In the genomic region with DNA sequence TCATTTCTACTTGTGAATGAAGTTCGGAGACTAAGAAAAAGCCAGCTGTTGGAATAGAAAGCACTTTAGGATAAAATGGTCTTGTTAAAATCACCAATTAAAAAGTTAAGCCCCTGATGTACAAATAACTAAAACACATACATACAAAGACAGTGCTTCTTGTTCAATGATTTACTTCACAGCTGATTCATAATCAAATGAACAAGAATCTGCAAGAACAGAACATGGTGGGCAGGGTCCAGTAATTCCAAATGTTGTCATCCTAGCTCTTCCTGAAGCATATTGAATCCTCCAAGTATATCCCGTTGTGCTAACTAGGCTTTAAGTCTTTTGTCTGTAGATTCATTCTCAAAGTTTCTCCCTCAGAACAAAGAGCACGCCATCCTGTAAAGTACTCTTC, we compare ENCODE assay signal across 18 cellular contexts.
"Had no signal": no experiment of that assay in that cellular context is flagged by ENCODE, and none has a peak within 500 bp of the region (broad histone marks: within the 10 kb centered on the region; RNA-seq: fewer than 3 reads in every experiment).

No MANE protein-coding gene starts in this region.

- H3K4me3 Mint-ChIP-seq: activated CD4-positive, alpha-beta T cell treated with anti-CD3 and anti-CD28 coated beads for 36 hours; activated naive CD8-positive, alpha-beta T cell treated with anti-CD3 and anti-CD28 coated beads, Interleukin-2, amount 50 U/mL, for 24 hours; activated T-helper 1 cell treated with anti-CD3 and anti-CD28 coated beads, Interleukin-12 subunit alpha, Interleukin-12 subunit beta, Interleukin-2, Interleukin-4 antibody, amounts not matched to agents 30 ng/mL and 10 ng/mL and 1 ng/mL, durations not matched to agents 14 hours and 24 hours and 36 hours; central memory CD8-positive, alpha-beta T cell; endodermal cell; stimulated activated naive B cell treated with anti-CD40 and anti-IgM and Interleukin-4, amounts not matched to agents 10 μg/mL and 1 μg/mL and 100 μg/mL, for 72 hours had no signal

- H3K27me3 Mint-ChIP-seq: activated CD4-positive, alpha-beta T cell treated with anti-CD3 and anti-CD28 coated beads for 36 hours; activated naive CD8-positive, alpha-beta T cell treated with anti-CD3 and anti-CD28 coated beads, Interleukin-2, amount 50 U/mL, for 24 hours; central memory CD8-positive, alpha-beta T cell; stimulated activated naive B cell treated with anti-CD40 and anti-IgM and Interleukin-4, amounts not matched to agents 10 μg/mL and 1 μg/mL and 100 μg/mL, for 72 hours had no signal

- H3K9me3 Mint-ChIP-seq: activated naive CD8-positive, alpha-beta T cell treated with anti-CD3 and anti-CD28 coated beads, Interleukin-2, amount 50 U/mL, for 24 hours; central memory CD8-positive, alpha-beta T cell had no signal

- H3K4me1 Mint-ChIP-seq: activated CD4-positive, alpha-beta T cell treated with anti-CD3 and anti-CD28 coated beads for 36 hours; activated naive CD8-positive, alpha-beta T cell treated with anti-CD3 and anti-CD28 coated beads, Interleukin-2, amount 50 U/mL, for 24 hours; central memory CD8-positive, alpha-beta T cell; endodermal cell had no signal

- H3K27me3 ChIP-seq: brain microvascular endothelial cell, colonic mucosa, left lung, SJSA1, spleen, upper lobe of left lung had no signal

- H3K4me1 ChIP-seq: colonic mucosa, left lung, SJSA1, spleen, upper lobe of left lung had no signal

- H3K27ac ChIP-seq: brain microvascular endothelial cell, colonic mucosa, epithelial cell of prostate, left lung, SJSA1, spleen, thoracic aorta, upper lobe of left lung had no signal

- H3K4me3 ChIP-seq: colonic mucosa, left lung, SJSA1, spleen, thoracic aorta, upper lobe of left lung had no signal

- H3K9me3 ChIP-seq: colonic mucosa, SJSA1, thoracic aorta, upper lobe of left lung had no signal

- H3K36me3 ChIP-seq: colonic mucosa had no signal

- H3K27ac Mint-ChIP-seq: activated CD4-positive, alpha-beta T cell treated with anti-CD3 and anti-CD28 coated beads for 36 hours; activated naive CD8-positive, alpha-beta T cell treated with anti-CD3 and anti-CD28 coated beads, Interleukin-2, amount 50 U/mL, for 24 hours; activated T-helper 1 cell treated with anti-CD3 and anti-CD28 coated beads, Interleukin-12 subunit alpha, Interleukin-12 subunit beta, Interleukin-2, Interleukin-4 antibody, amounts not matched to agents 30 ng/mL and 10 ng/mL and 1 ng/mL, durations not matched to agents 14 hours and 24 hours and 36 hours; endodermal cell; stimulated activated naive B cell treated with anti-CD40 and anti-IgM and Interleukin-4, amounts not matched to agents 10 μg/mL and 1 μg/mL and 100 μg/mL, for 72 hours had no signal

- ATAC-seq: activated CD4-positive, alpha-beta T cell treated with anti-CD3 and anti-CD28 coated beads for 36 hours; activated naive CD8-positive, alpha-beta T cell treated with anti-CD3 and anti-CD28 coated beads, Interleukin-2, amount 50 U/mL, for 24 hours; left lung; stimulated activated naive B cell treated with anti-CD40 and anti-IgM and Interleukin-4, amounts not matched to agents 10 μg/mL and 1 μg/mL and 100 μg/mL, for 72 hours had no signal

- DNase-seq: activated CD4-positive, alpha-beta T cell treated with anti-CD3 and anti-CD28 coated beads for 36 hours; activated CD8-positive, alpha-beta memory T cell treated with anti-CD3 and anti-CD28 coated beads, Interleukin-2, amount 50 U/mL, for 4 hours; activated naive CD8-positive, alpha-beta T cell treated with anti-CD3 and anti-CD28 coated beads, Interleukin-2, amount 50 U/mL, for 24 hours; aorta; brain microvascular endothelial cell; colonic mucosa; endodermal cell; foreskin melanocyte; left lung; spleen; stimulated activated CD4-positive, alpha-beta T cell treated with anti-CD3 and anti-CD28 coated beads, Interleukin-4, amount 100 ng/mL, for 4 hours; stimulated activated naive B cell treated with anti-CD40 and anti-IgM and Interleukin-4, amounts not matched to agents 10 μg/mL and 1 μg/mL and 100 μg/mL, for 72 hours; upper lobe of left lung had no signal
